In the genomic region with DNA sequence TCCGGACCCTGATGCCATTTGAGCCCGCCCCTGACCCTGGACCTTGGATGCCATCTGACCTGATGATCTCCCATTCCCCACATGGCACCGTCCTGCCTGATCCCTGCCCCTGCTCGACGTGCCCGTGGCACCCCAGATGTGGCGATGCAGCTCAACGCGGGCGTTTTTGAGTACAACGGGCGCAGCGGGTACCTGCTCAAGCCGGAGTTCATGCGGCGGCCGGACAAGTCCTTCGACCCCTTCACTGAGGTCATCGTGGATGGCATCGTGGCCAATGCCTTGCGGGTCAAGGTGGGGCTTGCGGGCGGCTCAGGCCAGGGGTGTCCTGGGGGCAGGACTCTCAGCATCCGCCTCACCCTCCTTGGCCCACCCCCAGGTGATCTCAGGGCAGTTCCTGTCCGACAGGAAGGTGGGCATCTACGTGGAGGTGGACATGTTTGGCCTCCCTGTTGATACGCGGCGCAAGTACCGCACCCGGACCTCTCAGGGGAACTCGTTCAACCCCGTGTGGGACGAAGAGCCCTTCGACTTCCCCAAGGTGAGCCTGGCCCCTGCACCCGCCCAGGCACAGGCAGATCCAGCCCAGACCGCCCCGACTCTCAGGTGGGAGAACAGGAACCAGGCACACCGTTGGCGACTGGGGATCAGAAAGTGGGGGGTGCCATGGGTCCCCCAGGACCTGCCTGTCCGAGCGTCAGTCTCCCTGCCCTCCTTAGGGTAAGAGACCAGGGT, we compare ENCODE assay signal across 12 cellular contexts. TPM values are rescaled to one million over a fixed set of nuclear protein-coding genes. Genes with fewer than 3 reads are reported as not detected.
DNase-seq lines count a peak whose midpoint lies in the region; ATAC-seq lines count a peak whose summit lies in the region.
"Had no signal": no experiment of that assay in that cellular context is flagged by ENCODE, and none has a peak within 500 bp of the region (broad histone marks: within the 10 kb centered on the region; RNA-seq: fewer than 3 reads in every experiment).

No MANE protein-coding gene starts in this region.

- H2BK15ac ChIP-seq in neuronal stem cell (ENCODE audit: low read length) = no peak overlapping the region

- H2BK120ac ChIP-seq in neuronal stem cell (ENCODE audit: low read depth, low read length) = no peak overlapping the region

- POLR2A ChIA-PET in activated CD4-positive, alpha-beta memory T cell treated with anti-CD3 and anti-CD28 coated beads for 36 hours (lab: Charles Lee) = no interaction called here

- DNase-seq in T-helper 17 cell (no peak), neuronal stem cell (ENCODE audit: low spot score) (no peak), T-helper 1 cell (no peak)
- DNase-seq in activated CD4-positive, alpha-beta memory T cell treated with anti-CD3 and anti-CD28 coated beads for 36 hours = no peak
- DNase-seq: CD4-positive, CD25-positive, alpha-beta regulatory T cell; DMS53; NCI-H187 treated with DMSO at 0.1 percent for 48 hours; NCI-H2171 treated with DMSO at 0.1 percent for 48 hours; NCI-H774; Right ventricle myocardium superior had no signal

- H3K14ac ChIP-seq in neuronal stem cell (ENCODE audit: low read length) = no peak overlapping the region

- peaks cover 3% of the 10 kb centered on the region for H3K79me1 ChIP-seq in neuronal stem cell (ENCODE audit: low read depth, low read length)

- no peak overlapping the region for H4K91ac ChIP-seq in neuronal stem cell (ENCODE audit: low read depth, low read length, poor library complexity)

- no peak overlapping the region for H2AFZ ChIP-seq in neuronal stem cell (ENCODE audit: low read length)

- H3K23ac ChIP-seq in neuronal stem cell (ENCODE audit: low read depth, low read length, poor library complexity) = no peak overlapping the region

- peaks cover 46 to 57% (median 51%) of the 10 kb centered on the region in 10 experiments for H3K4me1 ChIP-seq in BLaER1 treated with 17β-estradiol and CSF1 and Interleukin-3, amounts not matched to agents 10 nM and 100 nM
- H3K4me1 ChIP-seq in neuronal stem cell (ENCODE audit: control insufficient read depth in 2 of 2, insufficient read depth in 1 of 2, low read depth in 1 of 2, low read length in 2 of 2) = peaks cover 0 to 4% of the 10 kb centered on the region in 2 donors

- no peaks in the 10 kb centered on the region for H3K27me3 ChIP-seq in BLaER1 treated with 17β-estradiol and CSF1 and Interleukin-3, amounts not matched to agents 10 nM and 100 nM
- no peaks in the 10 kb centered on the region for H3K27me3 ChIP-seq in neuronal stem cell (ENCODE audit: control insufficient read depth in 3 of 3, insufficient read depth in 3 of 3, low read depth in 1 of 3, low read length in 3 of 3)

- H3K4ac ChIP-seq in neuronal stem cell (ENCODE audit: low read length) = no peak overlapping the region

- peaks cover 5% of the 10 kb centered on the region for H3K36me3 Mint-ChIP-seq in T-helper 17 cell (ENCODE audit: low read depth)
- H3K36me3 Mint-ChIP-seq in activated CD4-positive, alpha-beta memory T cell treated with anti-CD3 and anti-CD28 coated beads for 36 hours = peaks cover 15% of the 10 kb centered on the region
- H3K36me3 Mint-ChIP-seq: CD4-positive, CD25-positive, alpha-beta regulatory T cell had no signal

- H3K4me3 ChIP-seq in BLaER1 treated with 17β-estradiol and CSF1 and Interleukin-3, amounts not matched to agents 10 nM and 100 nM = no peak overlapping the region
- no peak overlapping the region for H3K4me3 ChIP-seq in neuronal stem cell (ENCODE audit: low read length in 2 of 2)

- H3K27ac ChIP-seq in BLaER1 treated with 17β-estradiol and CSF1 and Interleukin-3, amounts not matched to agents 10 nM and 100 nM = peak overlapping the region in 6 of 11 experiments; percentile 21 to 67 (median 39); a peak in 9 of 22 replicates
- H3K27ac ChIP-seq in neuronal stem cell (replicated peaks; ENCODE audit: low read length) = no peak overlapping the region

- peak overlapping the region; percentile 17 for H3K18ac ChIP-seq in neuronal stem cell (ENCODE audit: low read length)

- peaks cover 0 to 74% (median 0%) of the 10 kb centered on the region in 11 experiments; a peak in 8 of 22 replicates for H4K20me1 ChIP-seq in BLaER1 treated with 17β-estradiol and CSF1 and Interleukin-3, amounts not matched to agents 10 nM and 100 nM

- intact Hi-C loops in activated CD4-positive, alpha-beta memory T cell treated with anti-CD3 and anti-CD28 coated beads for 36 hours (cut with micrococcal nuclease) = no loop called here

- peaks cover 64 to 98% (median 86%) of the 10 kb centered on the region in 11 experiments for H3K36me3 ChIP-seq in BLaER1 treated with 17β-estradiol and CSF1 and Interleukin-3, amounts not matched to agents 10 nM and 100 nM
- H3K36me3 ChIP-seq in neuronal stem cell (replicated peaks in 1 of 2; ENCODE audit: control insufficient read depth in 2 of 2, insufficient read depth in 2 of 2, low read length in 2 of 2) = peaks cover 45 to 84% of the 10 kb centered on the region in 2 donors

- peak overlapping the region in 9 of 11 experiments; percentile 22 to 62 (median 42); a peak in 9 of 22 replicates for H3K9ac ChIP-seq in BLaER1 treated with 17β-estradiol and CSF1 and Interleukin-3, amounts not matched to agents 10 nM and 100 nM
- H3K9ac ChIP-seq in neuronal stem cell (ENCODE audit: low read depth, low read length, poor library complexity) = peak overlapping the region; percentile 70

- no peak overlapping the region for H2BK12ac ChIP-seq in neuronal stem cell (ENCODE audit: low read length)

- H2BK5ac ChIP-seq in neuronal stem cell (ENCODE audit: low read length) = no peak overlapping the region

- peak overlapping the region; percentile 16 for H3K27ac Mint-ChIP-seq in T-helper 17 cell
- H3K27ac Mint-ChIP-seq in activated CD4-positive, alpha-beta memory T cell treated with anti-CD3 and anti-CD28 coated beads for 36 hours = no peak overlapping the region
- H3K27ac Mint-ChIP-seq: CD4-positive, CD25-positive, alpha-beta regulatory T cell had no signal

- WGBS in neuronal stem cell (ENCODE audit: extremely low coverage in 2 of 2, insufficient read length in 2 of 2, insufficient replicate concordance in 1 of 2), 2 donors = no CpG with 5 or more reads among the region's 42 CpGs

- H4K8ac ChIP-seq in neuronal stem cell (ENCODE audit: low read depth, low read length) = peak overlapping the region; percentile 43

- peaks cover 13% of the 10 kb centered on the region for H3K4me1 Mint-ChIP-seq in T-helper 17 cell
- H3K4me1 Mint-ChIP-seq in activated CD4-positive, alpha-beta memory T cell treated with anti-CD3 and anti-CD28 coated beads for 36 hours (ENCODE audit: low read depth) = peaks cover 8% of the 10 kb centered on the region

- H3K4me2 ChIP-seq in BLaER1 treated with 17β-estradiol and CSF1 and Interleukin-3, amounts not matched to agents 10 nM and 100 nM = peak overlapping the region in 9 of 11 experiments; percentile 30 to 68 (median 48); a peak in 15 of 22 replicates
- H3K4me2 ChIP-seq in neuronal stem cell (ENCODE audit: insufficient read depth, low read length, poor library complexity, severe bottlenecking) = no peak overlapping the region

- H3K9me3 ChIP-seq in BLaER1 treated with 17β-estradiol and CSF1 and Interleukin-3, amounts not matched to agents 10 nM and 100 nM (replicated peaks in 1 of 11) = no peaks in the 10 kb centered on the region
- H3K9me3 ChIP-seq in T-helper 17 cell (ENCODE audit: control insufficient read depth, low read length, poor library complexity, severe bottlenecking) (no peaks in the 10 kb centered on the region), neuronal stem cell (replicated peaks in 1 of 2; ENCODE audit: control insufficient read depth in 2 of 2, insufficient read depth in 1 of 2, low read depth in 1 of 2, low read length in 2 of 2) (no peaks in the 10 kb centered on the region)

- no peaks in the 10 kb centered on the region for H3K27me3 Mint-ChIP-seq in T-helper 17 cell
- H3K27me3 Mint-ChIP-seq in activated CD4-positive, alpha-beta memory T cell treated with anti-CD3 and anti-CD28 coated beads for 36 hours = no peaks in the 10 kb centered on the region
- H3K27me3 Mint-ChIP-seq: CD4-positive, CD25-positive, alpha-beta regulatory T cell had no signal

- CTCF ChIA-PET in activated CD4-positive, alpha-beta memory T cell treated with anti-CD3 and anti-CD28 coated beads for 36 hours (lab: Charles Lee) = interaction anchor here (0.9 to 1.5 kb wide), 3 partner anchors 16 to 58 kb away, joined by 3 read pairs; a partner anchor contains a TSS

- ATAC-seq in T-helper 17 cell = no peak
- ATAC-seq in GM19455 (IDR thresholded peaks at IDR 0.05; ENCODE audit: unreplicated experiment) = no peak

- H3K4me3 Mint-ChIP-seq in T-helper 17 cell = no peak overlapping the region
- H3K4me3 Mint-ChIP-seq in activated CD4-positive, alpha-beta memory T cell treated with anti-CD3 and anti-CD28 coated beads for 36 hours = no peak overlapping the region
- H3K4me3 Mint-ChIP-seq: CD4-positive, CD25-positive, alpha-beta regulatory T cell had no signal

- H3K9me3 Mint-ChIP-seq in activated CD4-positive, alpha-beta memory T cell treated with anti-CD3 and anti-CD28 coated beads for 36 hours = no peaks in the 10 kb centered on the region
- H3K9me3 Mint-ChIP-seq: CD4-positive, CD25-positive, alpha-beta regulatory T cell had no signal

- H2AK5ac ChIP-seq in neuronal stem cell (ENCODE audit: low read depth, low read length) = peak overlapping the region; percentile 70

RNA-seq across cellular contexts. Expression of a gene that starts 11.1 kb away (rescaled TPM):
- total RNA-seq in T-helper 17 cell = 1 to 10 TPM; 5.9 TPM
- polyA plus RNA-seq in neuronal stem cell (2013, experiment 1 of 2) = 17.0 TPM
- 17.0 TPM for polyA plus RNA-seq in neuronal stem cell (2013, experiment 2 of 2)
- total RNA-seq in activated CD4-positive, alpha-beta memory T cell treated with anti-CD3 and anti-CD28 coated beads for 36 hours = 10 to 100 TPM; 10.4 to 12.3 TPM

RNA-seq across cellular contexts. Expression of a gene that starts 15.7 kb away (rescaled TPM):
- 10 to 100 TPM; 38.7 to 48.2 TPM for total RNA-seq in T-helper 17 cell
- polyA plus RNA-seq in neuronal stem cell (2013, experiment 1 of 2) = 292 TPM
- polyA plus RNA-seq in neuronal stem cell (2013, experiment 2 of 2) = 280 TPM
- 100 to 1,000 TPM; 238 to 242 TPM for total RNA-seq in activated CD4-positive, alpha-beta memory T cell treated with anti-CD3 and anti-CD28 coated beads for 36 hours

RNA-seq across cellular contexts. Expression of a gene that starts 21.5 kb away (rescaled TPM):
- total RNA-seq in T-helper 17 cell = 10 to 100 TPM; 27.4 to 29.1 TPM
- polyA plus RNA-seq in neuronal stem cell (2013, experiment 1 of 2) = 36.4 TPM
- polyA plus RNA-seq in neuronal stem cell (2013, experiment 2 of 2) = 40.7 TPM
- total RNA-seq in activated CD4-positive, alpha-beta memory T cell treated with anti-CD3 and anti-CD28 coated beads for 36 hours = 10 to 100 TPM; 28.7 to 34.9 TPM

RNA-seq across cellular contexts. Expression of a gene that starts 22.0 kb away (rescaled TPM):
- total RNA-seq in T-helper 17 cell = 10 to 100 TPM; 46.3 to 47.0 TPM
- 44.3 TPM for polyA plus RNA-seq in neuronal stem cell (2013, experiment 1 of 2)
- 44.9 TPM for polyA plus RNA-seq in neuronal stem cell (2013, experiment 2 of 2)
- 10 to 100 TPM; 23.7 to 24.2 TPM for total RNA-seq in activated CD4-positive, alpha-beta memory T cell treated with anti-CD3 and anti-CD28 coated beads for 36 hours

RNA-seq across cellular contexts. Expression of a gene that starts 23.2 kb away (rescaled TPM):
- 10 to 100 TPM; 46.5 to 57.9 TPM for total RNA-seq in T-helper 17 cell
- polyA plus RNA-seq in neuronal stem cell (2013, experiment 1 of 2) = 25.9 TPM
- 24.6 TPM for polyA plus RNA-seq in neuronal stem cell (2013, experiment 2 of 2)
- total RNA-seq in activated CD4-positive, alpha-beta memory T cell treated with anti-CD3 and anti-CD28 coated beads for 36 hours = 10 to 100 TPM; 28.7 to 31.6 TPM

Comparison
In these comparisons a context has a peak if more than half of its experiments do, and no peak if none do; other contexts are left out.
1. RNA of a gene that starts 15.7 kb away (total RNA-seq): 238 to 242 TPM in activated CD4-positive, alpha-beta memory T cell treated with anti-CD3 and anti-CD28 coated beads for 36 hours; 38.7 to 48.2 TPM in T-helper 17 cell; every median in the first group is over 4 times any median in the second.